In the genomic region with DNA sequence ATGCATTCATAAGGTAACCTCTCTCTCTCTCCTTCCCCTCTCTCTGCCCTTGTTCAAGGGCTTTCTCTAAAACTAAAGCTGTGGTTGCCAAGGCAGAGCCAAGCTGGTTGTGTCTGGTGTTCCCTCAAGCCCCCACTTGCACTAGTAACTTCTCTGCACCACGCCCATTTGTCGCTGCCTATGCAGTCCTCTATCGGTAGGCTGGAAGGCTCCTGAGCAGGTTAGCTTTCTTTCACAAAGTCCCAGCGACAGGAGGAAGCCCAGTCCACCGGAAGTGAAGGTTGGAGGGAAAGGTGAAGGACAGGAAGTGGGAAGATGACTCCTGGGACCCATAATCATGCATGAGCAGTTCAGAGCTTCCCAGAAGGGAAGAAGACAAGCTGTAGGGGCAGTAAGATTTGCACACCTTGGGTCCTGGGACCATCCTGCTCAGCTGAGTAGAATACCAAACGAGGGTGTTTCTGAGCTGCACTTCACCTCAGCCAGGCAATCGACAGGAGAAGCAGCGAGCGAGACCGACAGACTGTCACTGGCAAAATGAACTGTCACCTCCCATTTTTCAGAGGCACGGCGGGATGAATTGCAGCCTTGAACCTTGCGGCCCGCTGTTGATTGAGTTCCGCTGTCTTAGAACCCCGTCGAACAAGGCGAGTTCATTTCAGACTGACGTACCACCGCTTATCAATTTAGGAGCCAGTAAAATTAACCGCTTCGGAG, we compare ENCODE assay signal across 13 cellular contexts. TPM values are rescaled to one million over a fixed set of nuclear protein-coding genes. Genes with fewer than 3 reads are reported as not detected.
DNase-seq lines count a peak whose midpoint lies in the region; ATAC-seq and TF ChIP-seq lines count a peak whose summit lies in the region.
"Had no signal": no experiment of that assay in that cellular context is flagged by ENCODE, and none has a peak within 500 bp of the region (broad histone marks: within the 10 kb centered on the region; RNA-seq: fewer than 3 reads in every experiment).

No MANE protein-coding gene starts in this region.

- intact Hi-C loops in activated naive CD4-positive, alpha-beta T cell treated with anti-CD3 and anti-CD28 coated beads for 36 hours (cut with micrococcal nuclease): no loop called here
- intact Hi-C loops in head of caudate nucleus (cut with DNase I) (no loop called here), transverse colon (cut with DNase I; ENCODE audit: low total_unique reads) (no loop called here)

- ATAC-seq in T-helper 17 cell (no peak), GM21423 (IDR thresholded peaks at IDR 0.05; ENCODE audit: unreplicated experiment) (no peak)
- ATAC-seq in stimulated activated naive CD8-positive, alpha-beta T cell treated with anti-CD3 and anti-CD28 coated beads, Interleukin-15, Interleukin-2, amounts not matched to agents 100 U/mL and 50 U/mL, for 24 hours: peak; percentile 14

- peak overlapping the region; percentile 48 for H3K4me3 Mint-ChIP-seq in activated naive CD4-positive, alpha-beta T cell treated with anti-CD3 and anti-CD28 coated beads for 36 hours
- peak overlapping the region; percentile 41 for H3K4me3 Mint-ChIP-seq in T-helper 17 cell
- H3K4me3 Mint-ChIP-seq: HFFc6 had no signal

- no peaks in the 10 kb centered on the region for H3K9me3 ChIP-seq in T-helper 17 cell (ENCODE audit: control insufficient read depth, low read length, poor library complexity, severe bottlenecking)
- H3K9me3 ChIP-seq in transverse colon: no peaks in the 10 kb centered on the region
- H3K9me3 ChIP-seq: esophagus muscularis mucosa, MG63 had no signal

- H3K4me1 ChIP-seq in transverse colon: peaks cover 0 to 3% (median 0%) of the 10 kb centered on the region in 4 donors
- H3K4me1 ChIP-seq: esophagus muscularis mucosa had no signal

- peak; percentile 63 for DNase-seq in activated naive CD4-positive, alpha-beta T cell treated with anti-CD3 and anti-CD28 coated beads for 36 hours
- no peak for DNase-seq in activated naive CD4-positive, alpha-beta T cell treated with Interleukin-2 at 50 U/mL for 16 hours
- DNase-seq in T-helper 17 cell: no peak
- DNase-seq in central memory CD4-positive, alpha-beta T cell: peak; percentile 35
- DNase-seq in stimulated activated naive CD8-positive, alpha-beta T cell treated with anti-CD3 and anti-CD28 coated beads, Interleukin-15, Interleukin-2, amounts not matched to agents 100 U/mL and 50 U/mL, for 24 hours: peak; percentile 55
- no peak for DNase-seq in head of caudate nucleus
- DNase-seq in transverse colon: no peak
- DNase-seq: HFFc6, MG63, NCI-H524 had no signal

- H3K4me1 Mint-ChIP-seq in activated naive CD4-positive, alpha-beta T cell treated with anti-CD3 and anti-CD28 coated beads for 36 hours (ENCODE audit: low read depth): peaks cover 72% of the 10 kb centered on the region
- H3K4me1 Mint-ChIP-seq in T-helper 17 cell: peaks cover 53% of the 10 kb centered on the region

- TF ChIP-seq CTCF in transverse colon (IDR thresholded peaks at IDR 0.05): no peak

- WGBS in transverse colon (ENCODE audit: low coverage in 1 of 2), 2 donors: 28 to 87% methylated on average over 2 to 22 of the region's 22 CpGs

- H3K9me3 Mint-ChIP-seq in activated naive CD4-positive, alpha-beta T cell treated with anti-CD3 and anti-CD28 coated beads for 36 hours: no peaks in the 10 kb centered on the region
- H3K9me3 Mint-ChIP-seq: HFFc6 had no signal

- H3K27me3 ChIP-seq in transverse colon: peaks cover 5% of the 10 kb centered on the region
- H3K27me3 ChIP-seq: MG63 had no signal

- TF ChIP-seq EP300 in transverse colon (IDR thresholded peaks at IDR 0.05; ENCODE audit: low read depth): no peak

- CTCF ChIA-PET in activated naive CD4-positive, alpha-beta T cell treated with anti-CD3 and anti-CD28 coated beads for 36 hours (lab: Charles Lee): interaction anchor here (1.2 to 2.3 kb wide), 5 partner anchors 9 to 111 kb away, joined by 4 to 10 read pairs (median 5); no protein-coding TSS in a partner anchor

- TF ChIP-seq POLR2A in transverse colon (IDR thresholded peaks at IDR 0.05): no peak

- no peaks in the 10 kb centered on the region for H3K36me3 Mint-ChIP-seq in activated naive CD4-positive, alpha-beta T cell treated with anti-CD3 and anti-CD28 coated beads for 36 hours (ENCODE audit: low read depth)
- no peaks in the 10 kb centered on the region for H3K36me3 Mint-ChIP-seq in T-helper 17 cell (ENCODE audit: low read depth)

- peak overlapping the region; percentile 68 for H3K27ac Mint-ChIP-seq in activated naive CD4-positive, alpha-beta T cell treated with anti-CD3 and anti-CD28 coated beads for 36 hours
- peak overlapping the region; percentile 62 for H3K27ac Mint-ChIP-seq in T-helper 17 cell
- H3K27ac Mint-ChIP-seq: HFFc6 had no signal

- H3K36me3 ChIP-seq in transverse colon: no peaks in the 10 kb centered on the region
- H3K36me3 ChIP-seq: cardiac muscle cell, esophagus muscularis mucosa, MG63 had no signal

- H3K27ac ChIP-seq in transverse colon: no peak overlapping the region
- H3K27ac ChIP-seq: cardiac muscle cell, esophagus muscularis mucosa had no signal

- no peaks in the 10 kb centered on the region for H3K27me3 Mint-ChIP-seq in activated naive CD4-positive, alpha-beta T cell treated with anti-CD3 and anti-CD28 coated beads for 36 hours (ENCODE audit: low read depth)
- H3K27me3 Mint-ChIP-seq in T-helper 17 cell: no peaks in the 10 kb centered on the region

- no peak overlapping the region for H3K4me3 ChIP-seq in transverse colon
- H3K4me3 ChIP-seq: cardiac muscle cell, esophagus muscularis mucosa, MG63 had no signal

- in situ Hi-C loops in transverse colon (cut with MboI; ENCODE audit: low pct_ligation_motif_present in 1 of 4, low pct_unique_long_range_greater_than_20kb in 1 of 4, low sequenced_read_pairs in 3 of 4): no loop called here

RNA-seq across cellular contexts. Expression of gene SKAP1, which starts 14.7 kb away (rescaled TPM):
- 10 to 100 TPM; 60.3 to 60.5 TPM for total RNA-seq in activated naive CD4-positive, alpha-beta T cell treated with anti-CD3 and anti-CD28 coated beads for 36 hours
- total RNA-seq in T-helper 17 cell: 100 to 1,000 TPM; 136 to 138 TPM
- 1 to 10 TPM in 3 of 4 donors, not detected in 1; 1.2 to 6.4 (median 4.9) TPM for total RNA-seq in transverse colon
- total RNA-seq: HFFc6 had no signal

Comparison
In these comparisons a context has a peak if more than half of its experiments do, and no peak if none do; other contexts are left out.
1. DNase-seq: peak in activated naive CD4-positive, alpha-beta T cell treated with anti-CD3 and anti-CD28 coated beads for 36 hours (single experiment), central memory CD4-positive, alpha-beta T cell (single experiment) and stimulated activated naive CD8-positive, alpha-beta T cell treated with anti-CD3 and anti-CD28 coated beads, Interleukin-15, Interleukin-2, amounts not matched to agents 100 U/mL and 50 U/mL, for 24 hours (single experiment); none in activated naive CD4-positive, alpha-beta T cell treated with Interleukin-2 at 50 U/mL for 16 hours (single experiment), T-helper 17 cell (0 of 3), head of caudate nucleus (0 of 42) and transverse colon (single experiment).
2. RNA of gene SKAP1, which starts 14.7 kb away (total RNA-seq): 136 to 138 TPM in T-helper 17 cell and 60.3 to 60.5 TPM in activated naive CD4-positive, alpha-beta T cell treated with anti-CD3 and anti-CD28 coated beads for 36 hours; 1.2 to 6.4 TPM in transverse colon; every median in the first group is over 4 times any median in the second.